Comparison of ENCODE assay signal across 26 cellular contexts in genomic region chr5:41482715-41483114, GRCh38. TPM values are rescaled to one million over a fixed set of nuclear protein-coding genes. Genes with fewer than 3 reads are reported as not detected.
A peak's percentile ranks its signal among the peaks of the same experiment; 100 is the strongest.
DNase-seq lines count a peak whose midpoint lies in the region; ATAC-seq and TF ChIP-seq lines count a peak whose summit lies in the region.
"Had no signal": no experiment of that assay in that cellular context is flagged by ENCODE, and none has a peak within 500 bp of the region (broad histone marks: within the 10 kb centered on the region; RNA-seq: fewer than 3 reads in every experiment).

No MANE protein-coding gene starts in this region.

- WGBS in esophagus squamous epithelium, 2 donors: 54 to 57% methylated on average over 2 of the region's 2 CpGs

- intact Hi-C loops in esophagus squamous epithelium (cut with DNase I): no loop called here

- TF ChIP-seq CTCF in GM12865 (IDR thresholded peaks at IDR 0.05; ENCODE audit: insufficient read depth, low read depth, low read length, missing control alignments): no peak
- TF ChIP-seq CTCF in esophagus squamous epithelium (IDR thresholded peaks at IDR 0.05): no peak

- no peak overlapping the region for H3K27ac ChIP-seq in esophagus squamous epithelium
- H3K27ac ChIP-seq: body of pancreas, pancreas, right atrium auricular region, spleen had no signal

- H3K4me3 ChIP-seq in GM12865 (ENCODE audit: low read depth, low read length): no peak overlapping the region
- H3K4me3 ChIP-seq in esophagus squamous epithelium: no peak overlapping the region
- H3K4me3 ChIP-seq: body of pancreas, pancreas, right atrium auricular region, spleen had no signal

- peak; percentile 70 for ATAC-seq in GM18909 (IDR thresholded peaks at IDR 0.05; ENCODE audit: poor library complexity, unreplicated experiment)
- ATAC-seq in GM21717 (IDR thresholded peaks at IDR 0.05; ENCODE audit: unreplicated experiment): peak; percentile 65
- peak; percentile 60 for ATAC-seq in HG03439 (IDR thresholded peaks at IDR 0.05; ENCODE audit: unreplicated experiment)
- no peak for ATAC-seq in HG02571 (IDR thresholded peaks at IDR 0.05; ENCODE audit: unreplicated experiment)
- ATAC-seq: body of pancreas; Panc1; pancreas; stimulated activated effector memory CD8-positive, alpha-beta T cell treated with anti-CD3 and anti-CD28 coated beads, Interleukin-12 subunit alpha, Interleukin-12 subunit beta, amount 100 ng/mL, for 72 hours had no signal

- no peaks in the 10 kb centered on the region for H3K9me3 ChIP-seq in esophagus squamous epithelium
- H3K9me3 ChIP-seq: BE2C, body of pancreas, pancreas, right atrium auricular region had no signal

- no peaks in the 10 kb centered on the region for H3K4me1 ChIP-seq in esophagus squamous epithelium
- H3K4me1 ChIP-seq: BE2C, body of pancreas, pancreas, right atrium auricular region, spleen had no signal

- H3K27me3 ChIP-seq in esophagus squamous epithelium: no peaks in the 10 kb centered on the region
- H3K27me3 ChIP-seq: BE2C, body of pancreas, pancreas, right atrium auricular region, spleen had no signal

- no peaks in the 10 kb centered on the region for H3K36me3 ChIP-seq in esophagus squamous epithelium
- H3K36me3 ChIP-seq: BE2C, pancreas, right atrium auricular region, spleen had no signal

- TF ChIP-seq POLR2A in esophagus squamous epithelium (IDR thresholded peaks at IDR 0.05): no peak

- DNase-seq in GM12865 (ENCODE audit: low read depth) (peak; percentile 6), NCI-H2029 (lab: John Stamatoyannopoulos, UW) (no peak), SIG-M5 (lab: John Stamatoyannopoulos, UW) (no peak), esophagus squamous epithelium (lab: John Stamatoyannopoulos, UW) (no peak)
- DNase-seq: activated CD4-positive, alpha-beta T cell treated with anti-CD3 and anti-CD28 coated beads for 1 hour; activated gamma-delta T cell treated with Interleukin-2 at 50 U/mL for 16 hours; activated T-cell treated with anti-CD3 and anti-CD28 coated beads, Interleukin-2, amount 50 U/mL, for 24 hours; BE2C; body of pancreas; DMS53; head of caudate nucleus; NCI-H146; NCI-H2171 treated with DMSO at 0.1 percent for 48 hours; NCI-H524 treated with DMSO at 0.1 percent for 48 hours; pancreas; spleen; stimulated activated CD4-positive, alpha-beta T cell treated with anti-CD3 and anti-CD28 coated beads, Interleukin-2, amount 100 ng/mL, for 48 hours; substantia nigra had no signal

RNA-seq across cellular contexts. Expression of gene PLCXD3, which starts 27.7 kb away (rescaled TPM):
- total RNA-seq in esophagus squamous epithelium: 1 to 10 TPM in 1 of 4 donors, under 1 TPM in 2, not detected in 1; 0.13 to 1.5 (median 0.94) TPM
- total RNA-seq: chondrocyte had no signal
